10 cellular contexts compared by ENCODE assay signal in the genomic region with DNA sequence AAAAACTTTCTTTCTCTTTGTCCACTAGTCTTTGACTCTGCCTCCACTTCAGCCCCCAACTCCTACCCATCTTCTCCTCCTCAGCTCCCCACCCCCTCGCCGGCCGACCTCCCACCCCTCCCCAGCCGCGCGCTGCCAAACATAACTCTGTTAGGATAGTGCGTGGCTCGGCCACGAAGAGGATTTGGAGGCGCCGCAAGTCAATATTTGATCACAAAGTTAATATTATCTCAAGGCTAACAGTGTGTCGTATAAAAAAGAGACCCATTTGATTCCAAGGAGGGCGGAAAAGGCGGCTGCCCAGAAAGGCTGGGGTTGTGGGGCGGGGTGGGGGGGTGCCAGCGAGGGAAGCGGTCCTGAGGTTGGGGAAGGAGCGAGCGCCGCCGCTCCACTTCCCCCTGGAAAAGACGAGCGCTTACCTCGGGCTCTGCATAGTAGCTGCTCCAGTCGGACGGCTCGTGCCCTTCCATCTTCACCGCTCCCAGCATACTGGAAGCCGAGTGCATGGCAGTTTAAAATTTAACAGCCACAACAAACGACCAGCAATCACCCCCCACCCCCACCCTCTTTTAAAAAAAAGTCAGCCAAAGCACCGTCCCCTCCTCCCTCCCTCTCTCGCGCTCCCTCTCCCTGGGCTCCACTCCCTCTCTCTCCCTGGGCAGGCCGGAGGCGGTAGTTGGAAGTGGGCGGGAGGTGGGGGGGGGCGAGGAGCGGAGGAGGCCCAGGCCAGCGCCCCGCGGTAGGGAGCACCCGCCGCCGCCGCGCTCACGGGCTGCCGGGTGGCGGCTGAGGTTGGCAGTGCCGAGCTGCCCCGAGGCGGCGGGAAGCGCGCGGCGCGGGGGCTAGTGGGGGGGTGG. TPM values are rescaled to one million over a fixed set of nuclear protein-coding genes. Genes with fewer than 3 reads are reported as not detected.
DNase-seq lines count a peak whose midpoint lies in the region; ATAC-seq and TF ChIP-seq lines count a peak whose summit lies in the region.
"Had no signal": no experiment of that assay in that cellular context is flagged by ENCODE, and none has a peak within 500 bp of the region (broad histone marks: within the 10 kb centered on the region; RNA-seq: fewer than 3 reads in every experiment).

Gene FOXA2 (minus strand): TSS at position 800 of the 857 bp plus-strand sequence. CDS start 294 bp downstream, at position 506.

- CTCF ChIA-PET in activated CD8-positive, alpha-beta memory T cell treated with anti-CD3 and anti-CD28 coated beads, Interleukin-2, amount 10 ng/mL, durations not matched to agents 7 days and 5 days (lab: Charles Lee): no interaction called here

- TF ChIP-seq CTCF in RWPE2 (IDR thresholded peaks at IDR 0.05; ENCODE audit: poor library complexity, severe bottlenecking) (no peak), type B pancreatic cell (conservative IDR thresholded peaks at IDR 0.05) (no peak)

- no peak for ATAC-seq in activated CD8-positive, alpha-beta memory T cell treated with anti-CD3 and anti-CD28 coated beads, Interleukin-2, amount 10 ng/mL, durations not matched to agents 7 days and 5 days
- ATAC-seq in RWPE2 (ENCODE audit: low read depth) (peak; percentile 67), HG03439 (IDR thresholded peaks at IDR 0.05; ENCODE audit: unreplicated experiment) (no peak), HG03565 (IDR thresholded peaks at IDR 0.05; ENCODE audit: unreplicated experiment) (no peak)

- peak within 1 kb of the TSS; percentile 40 for H3K27ac Mint-ChIP-seq in activated CD8-positive, alpha-beta memory T cell treated with anti-CD3 and anti-CD28 coated beads, Interleukin-2, amount 10 ng/mL, durations not matched to agents 7 days and 5 days
- peak within 1 kb of the TSS; percentile 74 for H3K27ac Mint-ChIP-seq in type B pancreatic cell

- H3K4me3 ChIP-seq in RWPE2 (ENCODE audit: severe bottlenecking): peak within 1 kb of the TSS; percentile 53

- no peaks in the 10 kb centered on the region for H3K4me1 Mint-ChIP-seq in activated CD8-positive, alpha-beta memory T cell treated with anti-CD3 and anti-CD28 coated beads, Interleukin-2, amount 10 ng/mL, durations not matched to agents 7 days and 5 days
- H3K4me1 Mint-ChIP-seq in type B pancreatic cell (ENCODE audit: unreplicated experiment): no peaks in the 10 kb centered on the region

- no peaks in the 10 kb centered on the region for H3K9me3 Mint-ChIP-seq in activated CD8-positive, alpha-beta memory T cell treated with anti-CD3 and anti-CD28 coated beads, Interleukin-2, amount 10 ng/mL, durations not matched to agents 7 days and 5 days (ENCODE audit: low read depth)
- no peaks in the 10 kb centered on the region for H3K9me3 Mint-ChIP-seq in type B pancreatic cell

- DNase-seq in activated CD8-positive, alpha-beta memory T cell treated with anti-CD3 and anti-CD28 coated beads, Interleukin-2, amount 10 ng/mL, durations not matched to agents 7 days and 5 days: no peak
- no peak for DNase-seq in activated CD8-positive, alpha-beta memory T cell treated with anti-CD3 and anti-CD28 coated beads for 24 hours
- DNase-seq in RWPE2 (ENCODE audit: low spot score) (no peak), left kidney (ENCODE audit: low read depth, low spot score) (peak; percentile 81), type B pancreatic cell (ENCODE audit: extremely low spot score, unreplicated experiment) (no peak), HCEC 1CT (no peak)
- DNase-seq: left cardiac atrium had no signal

- H3K27ac ChIP-seq in RWPE2 (ENCODE audit: poor library complexity, severe bottlenecking): peak within 1 kb of the TSS; percentile 20

- peaks cover 69% of the 10 kb centered on the region for H3K27me3 Mint-ChIP-seq in activated CD8-positive, alpha-beta memory T cell treated with anti-CD3 and anti-CD28 coated beads, Interleukin-2, amount 10 ng/mL, durations not matched to agents 7 days and 5 days
- H3K27me3 Mint-ChIP-seq in type B pancreatic cell: peaks cover 89% of the 10 kb centered on the region

- H3K4me1 ChIP-seq in RWPE2 (ENCODE audit: insufficient read depth, poor library complexity, severe bottlenecking): no peaks in the 10 kb centered on the region

- peaks cover 5% of the 10 kb centered on the region for H3K27me3 ChIP-seq in RWPE2 (ENCODE audit: insufficient read depth, poor library complexity, severe bottlenecking)

- no peaks in the 10 kb centered on the region for H3K9me3 ChIP-seq in RWPE2 (ENCODE audit: severe bottlenecking)

- H3K36me3 ChIP-seq in RWPE2 (ENCODE audit: low read depth): peaks cover 18% of the 10 kb centered on the region

- no peak within 1 kb of the TSS for H3K4me3 Mint-ChIP-seq in activated CD8-positive, alpha-beta memory T cell treated with anti-CD3 and anti-CD28 coated beads, Interleukin-2, amount 10 ng/mL, durations not matched to agents 7 days and 5 days
- peak within 1 kb of the TSS; percentile 89 for H3K4me3 Mint-ChIP-seq in type B pancreatic cell

- H3K36me3 Mint-ChIP-seq in activated CD8-positive, alpha-beta memory T cell treated with anti-CD3 and anti-CD28 coated beads, Interleukin-2, amount 10 ng/mL, durations not matched to agents 7 days and 5 days: peaks cover 6% of the 10 kb centered on the region
- peaks cover 17% of the 10 kb centered on the region for H3K36me3 Mint-ChIP-seq in type B pancreatic cell

RNA-seq across cellular contexts. Expression of gene FOXA2, which starts in this region (rescaled TPM):
- total RNA-seq in activated CD8-positive, alpha-beta memory T cell treated with anti-CD3 and anti-CD28 coated beads, Interleukin-2, amount 10 ng/mL, durations not matched to agents 7 days and 5 days: not detected
- 17.5 and 21.2 TPM in 2 replicates for total RNA-seq in type B pancreatic cell (ENCODE audit: low replicate concordance)
- total RNA-seq: left cardiac atrium; T-helper 1 cell treated with Interleukin-12 subunit alpha and Interleukin-12 subunit beta and Interleukin-4 antibody, amounts not matched to agents 30 ng/mL and 1 ng/mL, for 36 hours had no signal

Comparison
In these comparisons a context has a peak if more than half of its experiments do, and no peak if none do; other contexts are left out.
1. RNA of gene FOXA2 (total RNA-seq): 17.5 to 21.2 TPM in type B pancreatic cell; not detected in activated CD8-positive, alpha-beta memory T cell treated with anti-CD3 and anti-CD28 coated beads, Interleukin-2, amount 10 ng/mL, durations not matched to agents 7 days and 5 days; every median in the first group is over 10 times any median in the second.